In the genomic region with DNA sequence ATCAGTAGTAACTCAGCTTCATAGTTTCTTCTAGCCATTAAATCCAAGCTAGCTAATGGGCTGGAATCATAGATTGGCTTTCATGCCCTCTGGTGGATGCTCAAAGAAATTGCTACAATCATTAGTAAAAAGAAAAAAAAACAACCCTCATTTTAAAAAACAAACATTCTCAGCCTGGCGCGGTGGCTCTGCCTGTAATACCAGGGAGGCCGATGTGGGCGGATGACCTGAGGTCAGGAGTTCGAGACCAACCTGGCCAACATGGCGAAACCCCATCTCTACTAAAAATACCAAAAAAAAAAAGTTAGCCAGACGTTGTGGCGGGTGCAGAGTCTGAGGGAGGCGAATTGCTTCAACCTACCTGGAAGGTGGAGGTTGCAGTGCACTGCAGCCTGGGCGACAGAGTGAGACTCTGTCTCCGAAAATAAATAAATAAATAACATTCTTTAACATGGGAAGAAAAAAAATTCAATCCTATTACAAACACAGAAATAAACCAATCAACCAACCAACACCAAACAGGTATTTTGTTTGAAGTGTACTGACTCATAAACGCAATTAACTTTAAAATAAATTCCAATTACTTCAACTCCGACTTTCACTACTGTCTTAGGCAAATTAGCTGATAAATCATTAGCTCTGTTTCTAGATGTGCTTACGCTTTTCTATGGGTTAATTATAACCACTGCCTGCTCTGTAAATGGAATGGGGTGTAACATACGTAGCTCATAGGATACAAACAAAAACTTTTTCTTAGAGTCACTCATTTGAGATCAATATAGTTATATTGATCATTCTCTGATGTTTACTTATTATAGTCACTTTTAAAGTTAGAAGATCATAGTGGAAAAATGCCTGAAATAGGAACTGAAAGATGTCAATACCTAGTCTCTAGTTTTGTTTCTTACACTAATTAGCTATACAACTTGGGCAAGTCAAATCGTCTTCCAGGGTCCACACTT, we compare ENCODE assay signal across 8 cellular contexts. TPM values are rescaled to one million over a fixed set of nuclear protein-coding genes. Genes with fewer than 3 reads are reported as not detected.
DNase-seq lines count a peak whose midpoint lies in the region; ATAC-seq, FAIRE-seq and TF ChIP-seq lines count a peak whose summit lies in the region.

No MANE protein-coding gene starts in this region.

- no peaks in the 10 kb centered on the region for H3K36me3 ChIP-seq in OCI-LY1 (ENCODE audit: insufficient read depth, low read length)

- H3K4me1 ChIP-seq in OCI-LY1 (ENCODE audit: insufficient read depth, low read length, severe bottlenecking) = no peaks in the 10 kb centered on the region

- no peak overlapping the region for H3K9ac ChIP-seq in OCI-LY1 (ENCODE audit: low read length)

- H3K4me3 ChIP-seq in OCI-LY1 (ENCODE audit: low read depth, low read length, poor library complexity, severe bottlenecking) = no peak overlapping the region

- no peaks in the 10 kb centered on the region for H4K20me1 ChIP-seq in OCI-LY1 (ENCODE audit: insufficient read depth, low read length)

- ATAC-seq in GM21528 (IDR thresholded peaks at IDR 0.05; ENCODE audit: low FRiP score, unreplicated experiment) = peak; percentile 59

- no peaks in the 10 kb centered on the region for H3K27me3 ChIP-seq in OCI-LY1 (ENCODE audit: insufficient read depth, low read length)

- no peaks in the 10 kb centered on the region for H3K9me3 Mint-ChIP-seq in progenitor cell of endocrine pancreas (ENCODE audit: low read depth)
- no peaks in the 10 kb centered on the region for H3K9me3 Mint-ChIP-seq in activated T-helper 1 cell treated with anti-CD3 and anti-CD28 coated beads, Interleukin-12 subunit alpha, Interleukin-12 subunit beta, Interleukin-2, Interleukin-4 antibody, amounts not matched to agents 30 ng/mL and 10 ng/mL and 1 ng/mL, durations not matched to agents 14 hours and 24 hours and 36 hours

- H3K79me2 ChIP-seq in OCI-LY1 (ENCODE audit: insufficient read depth, low read length) = no peaks in the 10 kb centered on the region

- no peak overlapping the region for H2AFZ ChIP-seq in OCI-LY1 (ENCODE audit: low read length)

- peak; percentile 64 for FAIRE-seq in frontal cortex (lab: Jason Lieb, UNC)

- DNase-seq in EH (ENCODE audit: low read depth) (peak; percentile 76), HT-29 (ENCODE audit: low spot score) (peak; percentile 84), frontal cortex (ENCODE audit: low spot score in 2 of 2) (peak; percentile 11 to 19), progenitor cell of endocrine pancreas (ENCODE audit: low spot score, unreplicated experiment) (peak; percentile 15)
- peak; percentile 2 for DNase-seq in activated T-helper 9 cell treated with anti-CD3 and anti-CD28 coated beads, Interleukin-2, amount 50 U/mL, for 16 hours (ENCODE audit: low read depth)
- DNase-seq in activated T-helper 1 cell treated with anti-CD3 and anti-CD28 coated beads, Interleukin-12 subunit alpha, Interleukin-12 subunit beta, Interleukin-2, Interleukin-4 antibody, amounts not matched to agents 30 ng/mL and 10 ng/mL and 1 ng/mL, durations not matched to agents 14 hours and 24 hours and 36 hours (ENCODE audit: low spot score) = no peak

- H3K27ac ChIP-seq in OCI-LY1 (ENCODE audit: low read depth, low read length, poor library complexity, severe bottlenecking) = no peak overlapping the region

- no peak overlapping the region for H3K4me2 ChIP-seq in OCI-LY1 (ENCODE audit: low read length)

- H3K9me2 ChIP-seq in OCI-LY1 (ENCODE audit: low read depth, low read length) = no peaks in the 10 kb centered on the region

- no peaks in the 10 kb centered on the region for H3F3A ChIP-seq in OCI-LY1 (ENCODE audit: insufficient read depth, low read length)

- no peaks in the 10 kb centered on the region for H3K4me1 Mint-ChIP-seq in progenitor cell of endocrine pancreas (ENCODE audit: low read depth)
- no peaks in the 10 kb centered on the region for H3K4me1 Mint-ChIP-seq in activated T-helper 1 cell treated with anti-CD3 and anti-CD28 coated beads, Interleukin-12 subunit alpha, Interleukin-12 subunit beta, Interleukin-2, Interleukin-4 antibody, amounts not matched to agents 30 ng/mL and 10 ng/mL and 1 ng/mL, durations not matched to agents 14 hours and 24 hours and 36 hours (ENCODE audit: low read depth)

- H3K4me3 Mint-ChIP-seq in progenitor cell of endocrine pancreas (ENCODE audit: low read depth) = no peak overlapping the region
- no peak overlapping the region for H3K4me3 Mint-ChIP-seq in activated T-helper 1 cell treated with anti-CD3 and anti-CD28 coated beads, Interleukin-12 subunit alpha, Interleukin-12 subunit beta, Interleukin-2, Interleukin-4 antibody, amounts not matched to agents 30 ng/mL and 10 ng/mL and 1 ng/mL, durations not matched to agents 14 hours and 24 hours and 36 hours

- H3K27ac Mint-ChIP-seq in progenitor cell of endocrine pancreas = peak overlapping the region; percentile 92
- no peak overlapping the region for H3K27ac Mint-ChIP-seq in activated T-helper 1 cell treated with anti-CD3 and anti-CD28 coated beads, Interleukin-12 subunit alpha, Interleukin-12 subunit beta, Interleukin-2, Interleukin-4 antibody, amounts not matched to agents 30 ng/mL and 10 ng/mL and 1 ng/mL, durations not matched to agents 14 hours and 24 hours and 36 hours

- no peaks in the 10 kb centered on the region for H3K27me3 Mint-ChIP-seq in progenitor cell of endocrine pancreas
- peaks cover 6% of the 10 kb centered on the region for H3K27me3 Mint-ChIP-seq in activated T-helper 1 cell treated with anti-CD3 and anti-CD28 coated beads, Interleukin-12 subunit alpha, Interleukin-12 subunit beta, Interleukin-2, Interleukin-4 antibody, amounts not matched to agents 30 ng/mL and 10 ng/mL and 1 ng/mL, durations not matched to agents 14 hours and 24 hours and 36 hours (ENCODE audit: insufficient read depth)

- no peaks in the 10 kb centered on the region for H3K36me3 Mint-ChIP-seq in progenitor cell of endocrine pancreas (ENCODE audit: insufficient read depth)
- no peaks in the 10 kb centered on the region for H3K36me3 Mint-ChIP-seq in activated T-helper 1 cell treated with anti-CD3 and anti-CD28 coated beads, Interleukin-12 subunit alpha, Interleukin-12 subunit beta, Interleukin-2, Interleukin-4 antibody, amounts not matched to agents 30 ng/mL and 10 ng/mL and 1 ng/mL, durations not matched to agents 14 hours and 24 hours and 36 hours (ENCODE audit: low read depth)

- intact Hi-C loops in activated T-helper 1 cell treated with anti-CD3 and anti-CD28 coated beads, Interleukin-12 subunit alpha, Interleukin-12 subunit beta, Interleukin-2, Interleukin-4 antibody, amounts not matched to agents 30 ng/mL and 10 ng/mL and 1 ng/mL, durations not matched to agents 14 hours and 24 hours and 36 hours (cut with micrococcal nuclease) = loop anchor here (1.0 to 5.0 kb wide), 3 partner anchors 199 to 457 kb away; no protein-coding TSS in a partner anchor

- H3K9me3 ChIP-seq in OCI-LY1 (ENCODE audit: low read length) = no peaks in the 10 kb centered on the region

- TF ChIP-seq CTCF in OCI-LY1 (IDR thresholded peaks at IDR 0.05; ENCODE audit: low read length) (peak; percentile 77), progenitor cell of endocrine pancreas (IDR thresholded peaks at IDR 0.05; ENCODE audit: unreplicated experiment) (peak; percentile 70)

RNA-seq across cellular contexts. Expression of a gene that starts 24.9 kb away (rescaled TPM):
- total RNA-seq in HT-29 (2014; rRNA removed; shearing (Covaris generic)) = not detected in 2 replicates
- total RNA-seq in frontal cortex (not detected), progenitor cell of endocrine pancreas (0.27 TPM in 1 of 2 replicates, not detected in the other)
- not detected in 2 replicates for total RNA-seq in activated T-helper 1 cell treated with anti-CD3 and anti-CD28 coated beads, Interleukin-12 subunit alpha, Interleukin-12 subunit beta, Interleukin-2, Interleukin-4 antibody, amounts not matched to agents 30 ng/mL and 10 ng/mL and 1 ng/mL, durations not matched to agents 14 hours and 24 hours and 36 hours

RNA-seq across cellular contexts. Expression of a gene that starts 36.8 kb away (rescaled TPM):
- total RNA-seq in HT-29 (2014; rRNA removed; shearing (Covaris generic)) = not detected in 2 replicates
- total RNA-seq in frontal cortex = 1.6 TPM
- total RNA-seq in progenitor cell of endocrine pancreas = 0.31 TPM in 2 replicates
- not detected in 2 replicates for total RNA-seq in activated T-helper 1 cell treated with anti-CD3 and anti-CD28 coated beads, Interleukin-12 subunit alpha, Interleukin-12 subunit beta, Interleukin-2, Interleukin-4 antibody, amounts not matched to agents 30 ng/mL and 10 ng/mL and 1 ng/mL, durations not matched to agents 14 hours and 24 hours and 36 hours
